ENCODE assay signal across 8 cellular contexts in genomic region chr5:107673106-107673367, GRCh38. TPM values are rescaled to one million over a fixed set of nuclear protein-coding genes. Genes with fewer than 3 reads are reported as not detected.
A peak's percentile ranks its signal among the peaks of the same experiment; 100 is the strongest.
DNase-seq lines count a peak whose midpoint lies in the region; ATAC-seq, FAIRE-seq and TF ChIP-seq lines count a peak whose summit lies in the region.

No MANE protein-coding gene starts in this region.

- H3K36me3 ChIP-seq in KMS-11 (ENCODE audit: insufficient read depth) (no peaks in the 10 kb centered on the region), colonic mucosa (no peaks in the 10 kb centered on the region)

- DNase-seq in colonic mucosa (no peak), COLO829 (ENCODE audit: low spot score) (no peak), iPS-NIHi11 (ENCODE audit: low spot score) (no peak), occipital lobe (lab: John Stamatoyannopoulos, UW) (no peak), GM19239 (ENCODE audit: insufficient read length, low spot score) (no peak)
- no peak for DNase-seq in natural killer cell treated with Interleukin-12 subunit alpha and Interleukin-12 subunit beta and Interleukin-15 and Interleukin-18, amount 100 ng/mL, for 72 hours (ENCODE audit: low spot score)

- H2AFZ ChIP-seq in KMS-11 (ENCODE audit: low read depth), result peak overlapping the region; percentile 98

- H3K27ac Mint-ChIP-seq in natural killer cell treated with Interleukin-12 subunit alpha and Interleukin-12 subunit beta and Interleukin-15 and Interleukin-18, amount 100 ng/mL, for 72 hours, result no peak overlapping the region

- ATAC-seq in natural killer cell treated with Interleukin-12 subunit alpha and Interleukin-12 subunit beta and Interleukin-15 and Interleukin-18, amount 100 ng/mL, for 72 hours, result no peak

- no peak for FAIRE-seq in GM19239 (lab: Jason Lieb, UNC)

- H3K27ac ChIP-seq in C4-2B, result peak overlapping the region; percentile 97
- no peak overlapping the region for H3K27ac ChIP-seq in KMS-11
- peak overlapping the region; percentile 68 for H3K27ac ChIP-seq in colonic mucosa

- no peaks in the 10 kb centered on the region for H3K4me1 ChIP-seq in KMS-11 (ENCODE audit: low read depth, poor library complexity, severe bottlenecking)
- H3K4me1 ChIP-seq in colonic mucosa, result no peaks in the 10 kb centered on the region

- no peaks in the 10 kb centered on the region for H3K9me3 Mint-ChIP-seq in natural killer cell treated with Interleukin-12 subunit alpha and Interleukin-12 subunit beta and Interleukin-15 and Interleukin-18, amount 100 ng/mL, for 72 hours

- H3K27me3 Mint-ChIP-seq in natural killer cell treated with Interleukin-12 subunit alpha and Interleukin-12 subunit beta and Interleukin-15 and Interleukin-18, amount 100 ng/mL, for 72 hours, result peaks cover 28 to 41% of the 10 kb centered on the region in 2 donors

- H3K27me3 ChIP-seq in KMS-11 (ENCODE audit: insufficient read depth, low read depth) (no peaks in the 10 kb centered on the region), colonic mucosa (peaks cover 7% of the 10 kb centered on the region)

- TF ChIP-seq CTCF in C4-2B (conservative IDR thresholded peaks at IDR 0.05), result no peak
- no peak for TF ChIP-seq CTCF in KMS-11 (conservative IDR thresholded peaks at IDR 0.05; ENCODE audit: low read depth, low read length)
- TF ChIP-seq CTCF in colonic mucosa (IDR thresholded peaks at IDR 0.05), result no peak

- H3K4me1 Mint-ChIP-seq in natural killer cell treated with Interleukin-12 subunit alpha and Interleukin-12 subunit beta and Interleukin-15 and Interleukin-18, amount 100 ng/mL, for 72 hours (ENCODE audit: low read depth in 2 of 2), result peaks cover 25 to 28% of the 10 kb centered on the region in 2 donors

- H3K4me3 Mint-ChIP-seq in natural killer cell treated with Interleukin-12 subunit alpha and Interleukin-12 subunit beta and Interleukin-15 and Interleukin-18, amount 100 ng/mL, for 72 hours, result peak overlapping the region; percentile 84

- intact Hi-C loops in colonic mucosa (cut with DNase I), result no loop called here

- peak overlapping the region; percentile 91 for H3K4me2 ChIP-seq in KMS-11

- no peaks in the 10 kb centered on the region for H3K36me3 Mint-ChIP-seq in natural killer cell treated with Interleukin-12 subunit alpha and Interleukin-12 subunit beta and Interleukin-15 and Interleukin-18, amount 100 ng/mL, for 72 hours

- H3K79me2 ChIP-seq in KMS-11 (ENCODE audit: insufficient read depth, low read depth), result no peaks in the 10 kb centered on the region

- no peaks in the 10 kb centered on the region for H3K9me3 ChIP-seq in colonic mucosa

- H3K4me3 ChIP-seq in KMS-11 (IDR thresholded peaks at IDR 0.05; ENCODE audit: insufficient read depth, low read depth, low read length) (no peak overlapping the region), colonic mucosa (peak overlapping the region; percentile 59)

- no peaks in the 10 kb centered on the region for H4K20me1 ChIP-seq in KMS-11 (ENCODE audit: insufficient read depth)

- H3K9ac ChIP-seq in KMS-11 (peak overlapping the region; percentile 6; the same call in 1 of the 2 replicates), colonic mucosa (ENCODE audit: low read depth in 2 of 2, low read length in 2 of 2) (peak overlapping the region; percentile 52 to 77)

RNA-seq across cellular contexts. Expression of gene EFNA5, which starts 2.3 kb away (rescaled TPM):
- total RNA-seq in colonic mucosa (10 to 100 TPM in 1 of 2 donors, 1 to 10 TPM in 1; 9.7 to 11.1 TPM), occipital lobe (14.5 TPM)
- total RNA-seq in natural killer cell treated with Interleukin-12 subunit alpha and Interleukin-12 subunit beta and Interleukin-15 and Interleukin-18, amount 100 ng/mL, for 72 hours, result 1 to 10 TPM; 1.2 to 2.2 TPM
